32 cellular contexts compared by ENCODE assay signal in the genomic region with DNA sequence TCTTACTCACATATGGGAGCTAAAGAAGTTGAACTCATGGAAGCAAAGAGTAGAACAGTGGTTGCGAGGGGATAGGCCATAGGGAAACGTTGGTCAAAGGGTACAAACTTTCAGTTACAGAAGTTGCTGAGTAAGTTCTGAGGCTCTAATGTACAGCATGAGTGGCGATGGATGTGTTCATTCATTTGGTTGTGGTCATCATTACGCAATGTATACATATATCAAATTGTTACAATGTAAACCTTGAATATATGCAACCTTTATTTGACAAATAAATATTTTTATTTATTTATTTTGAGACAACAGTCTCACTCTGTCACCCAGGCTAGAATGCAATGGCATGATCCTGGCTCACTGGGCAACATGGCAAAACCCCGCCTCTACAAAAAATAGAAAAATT. TPM values are rescaled to one million over a fixed set of nuclear protein-coding genes. Genes with fewer than 3 reads are reported as not detected.
"Had no signal": no experiment of that assay in that cellular context is flagged by ENCODE, and none has a peak within 500 bp of the region (broad histone marks: within the 10 kb centered on the region; RNA-seq: fewer than 3 reads in every experiment).

No MANE protein-coding gene starts in this region.

- H3K27ac Mint-ChIP-seq: dendritic cell treated with granulocyte-macrophage colony-stimulating factor and Interleukin-4, amounts not matched to agents 40 ng/mL and 50 ng/mL, for 4 days; endodermal cell; mesothelial cell of epicardium; naive B cell; natural killer cell treated with Interleukin-12 subunit alpha and Interleukin-12 subunit beta and Interleukin-15 and Interleukin-18, amount 100 ng/mL, for 72 hours; stimulated activated naive B cell treated with anti-CD40 and anti-IgM and Interleukin-4, amounts not matched to agents 10 μg/mL and 1 μg/mL and 100 μg/mL, for 72 hours; stimulated activated naive CD8-positive, alpha-beta T cell treated with anti-CD3 and anti-CD28 coated beads, Interleukin-15, Interleukin-2, amounts not matched to agents 100 ng/mL and 50 ng/mL, for 24 hours had no signal

- H3K4me3 Mint-ChIP-seq: dendritic cell treated with granulocyte-macrophage colony-stimulating factor and Interleukin-4, amounts not matched to agents 40 ng/mL and 50 ng/mL, for 4 days; endodermal cell; mesothelial cell of epicardium; naive B cell; natural killer cell treated with Interleukin-12 subunit alpha and Interleukin-12 subunit beta and Interleukin-15 and Interleukin-18, amount 100 ng/mL, for 72 hours; stimulated activated naive B cell treated with anti-CD40 and anti-IgM and Interleukin-4, amounts not matched to agents 10 μg/mL and 1 μg/mL and 100 μg/mL, for 72 hours; stimulated activated naive CD8-positive, alpha-beta T cell treated with anti-CD3 and anti-CD28 coated beads, Interleukin-15, Interleukin-2, amounts not matched to agents 100 ng/mL and 50 ng/mL, for 24 hours had no signal

- H3K4me1 ChIP-seq: colonic mucosa, esophagus muscularis mucosa, foreskin keratinocyte, gastroesophageal sphincter, heart left ventricle, left lung, prostate gland, right atrium auricular region, spleen, tibial nerve, upper lobe of left lung had no signal

- H3K27ac ChIP-seq: colonic mucosa, esophagus muscularis mucosa, foreskin keratinocyte, gastroesophageal sphincter, heart left ventricle, left lung, prostate gland, right atrium auricular region, skin epidermis, spleen, thoracic aorta, tibial nerve, upper lobe of left lung had no signal

- H3K36me3 ChIP-seq: colonic mucosa, esophagus muscularis mucosa, gastroesophageal sphincter, heart left ventricle, left lung, prostate gland, right atrium auricular region, spleen, thoracic aorta, tibial nerve, upper lobe of left lung had no signal

- H3K9me3 ChIP-seq: colonic mucosa, esophagus muscularis mucosa, gastroesophageal sphincter, heart left ventricle, left lung, mucosa of descending colon, prostate gland, right atrium auricular region, thoracic aorta, upper lobe of left lung had no signal

- H3K27me3 ChIP-seq: colonic mucosa, foreskin keratinocyte, right atrium auricular region, upper lobe of left lung had no signal

- DNase-seq: colonic mucosa; effector CD8-positive, alpha-beta T cell; endodermal cell; foreskin keratinocyte; heart left ventricle; hippocampal formation; left cardiac atrium; left lung; mesenchymal stem cell; mucosa of descending colon; naive B cell; nucleus accumbens; spleen; stimulated activated naive B cell treated with anti-CD40 and anti-IgM and Interleukin-4, amounts not matched to agents 10 μg/mL and 1 μg/mL and 100 μg/mL, for 72 hours; upper lobe of left lung had no signal

- H3K4me3 ChIP-seq: colonic mucosa, esophagus muscularis mucosa, gastroesophageal sphincter, heart left ventricle, left lung, mucosa of descending colon, prostate gland, right atrium auricular region, skin epidermis, spleen, thoracic aorta, tibial nerve, upper lobe of left lung had no signal

- H3K9me3 Mint-ChIP-seq: dendritic cell treated with granulocyte-macrophage colony-stimulating factor and Interleukin-4, amounts not matched to agents 40 ng/mL and 50 ng/mL, for 4 days; endodermal cell; natural killer cell treated with Interleukin-12 subunit alpha and Interleukin-12 subunit beta and Interleukin-15 and Interleukin-18, amount 100 ng/mL, for 72 hours; stimulated activated naive B cell treated with anti-CD40 and anti-IgM and Interleukin-4, amounts not matched to agents 10 μg/mL and 1 μg/mL and 100 μg/mL, for 72 hours; stimulated activated naive CD8-positive, alpha-beta T cell treated with anti-CD3 and anti-CD28 coated beads, Interleukin-15, Interleukin-2, amounts not matched to agents 100 ng/mL and 50 ng/mL, for 24 hours had no signal

- H3K36me3 Mint-ChIP-seq: mesothelial cell of epicardium; naive B cell; natural killer cell treated with Interleukin-12 subunit alpha and Interleukin-12 subunit beta and Interleukin-15 and Interleukin-18, amount 100 ng/mL, for 72 hours; stimulated activated naive B cell treated with anti-CD40 and anti-IgM and Interleukin-4, amounts not matched to agents 10 μg/mL and 1 μg/mL and 100 μg/mL, for 72 hours had no signal

- ATAC-seq: foreskin keratinocyte; gastroesophageal sphincter; heart left ventricle; left cardiac atrium; left lung; mucosa of descending colon; natural killer cell treated with Interleukin-12 subunit alpha and Interleukin-12 subunit beta and Interleukin-15 and Interleukin-18, amount 100 ng/mL, for 72 hours; stimulated activated naive B cell treated with anti-CD40 and anti-IgM and Interleukin-4, amounts not matched to agents 10 μg/mL and 1 μg/mL and 100 μg/mL, for 72 hours had no signal

- FAIRE-seq: islet of Langerhans, urothelium cell line had no signal

- H3K4me1 Mint-ChIP-seq: endodermal cell; naive B cell; stimulated activated naive B cell treated with anti-CD40 and anti-IgM and Interleukin-4, amounts not matched to agents 10 μg/mL and 1 μg/mL and 100 μg/mL, for 72 hours had no signal

RNA-seq across cellular contexts. Expression of gene ZIC5, which starts 38.7 kb away (rescaled TPM):
- total RNA-seq: epithelial cell of proximal tubule; esophagus muscularis mucosa; fibroblast of lung; foreskin keratinocyte; gastroesophageal sphincter; heart left ventricle; kidney epithelial cell; left cardiac atrium; left lung; lower leg skin; mesothelial cell of epicardium; mucosa of descending colon; natural killer cell treated with Interleukin-12 subunit alpha and Interleukin-12 subunit beta and Interleukin-15 and Interleukin-18, amount 100 ng/mL, for 72 hours; right atrium auricular region; spleen; thoracic aorta; tibial nerve had no signal
- polyA plus RNA-seq: fibroblast of lung, foreskin keratinocyte, heart left ventricle, spleen had no signal

RNA-seq across cellular contexts. Expression of gene ZIC2, which starts 48.7 kb away (rescaled TPM):
- total RNA-seq: epithelial cell of proximal tubule, esophagus muscularis mucosa, fibroblast of lung, foreskin keratinocyte, gastroesophageal sphincter, heart left ventricle, kidney epithelial cell, left cardiac atrium, left lung, mesothelial cell of epicardium, spleen, thoracic aorta, tibial nerve had no signal
- polyA plus RNA-seq: fibroblast of lung, foreskin keratinocyte, heart left ventricle, spleen had no signal
